ENCODE assay signal across 1 cellular context in the genomic region with DNA sequence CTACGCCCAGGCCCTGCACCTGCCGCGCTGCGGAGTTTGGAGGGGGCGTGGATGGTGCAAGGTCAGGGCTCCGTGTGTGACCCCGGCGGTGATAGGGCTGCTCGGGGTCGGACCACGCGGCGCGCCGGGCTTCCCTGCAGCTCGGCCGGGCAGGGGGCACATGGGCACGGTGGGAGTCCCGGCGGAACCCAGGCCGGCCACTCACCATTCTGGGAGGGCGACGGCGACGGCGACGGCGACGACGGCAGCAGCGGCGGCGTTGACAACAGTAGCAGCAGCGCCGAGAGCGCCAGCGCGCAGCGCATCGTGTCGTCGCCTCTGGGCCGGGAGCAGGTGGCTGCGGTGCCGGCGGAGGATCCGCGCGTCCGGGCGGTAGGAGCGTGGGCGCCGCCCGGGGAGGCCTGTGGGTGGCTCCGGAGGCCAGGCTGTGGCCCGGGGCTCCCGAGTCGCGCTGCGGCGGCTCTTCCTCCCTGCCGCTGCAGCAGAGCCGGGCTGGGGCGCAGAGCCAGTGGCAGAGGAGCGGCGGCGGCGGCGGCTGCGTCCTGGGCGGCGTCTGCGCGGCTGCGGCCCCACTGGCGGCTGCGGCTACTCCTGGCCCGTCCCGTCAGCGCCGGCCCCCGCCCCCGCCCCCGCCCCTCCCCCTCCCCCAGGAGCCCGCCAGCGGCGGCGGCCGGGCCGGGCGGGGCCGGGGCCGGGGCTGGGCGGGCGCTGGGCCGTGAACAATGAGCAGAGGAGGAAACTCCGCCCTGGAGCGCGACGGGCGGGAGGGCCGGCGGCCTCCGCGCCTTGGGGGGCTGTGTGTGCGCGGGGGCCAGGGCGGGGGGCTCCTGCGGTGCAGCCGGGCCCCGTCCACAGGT.
TF ChIP-seq lines count a peak whose summit lies in the region.

A gene (minus strand): TSS at position 574 of the 857 bp plus-strand sequence. CDS start 269 bp downstream, at position 305.

TF ChIP-seq in HepG2, 621 proteins besides CTCF, POLR2A, EP300 and RAD21 (continued from another document):
- TF ChIP-seq RBM39 (IDR thresholded peaks at IDR 0.05; ENCODE audit: low read depth, low read length, poor library complexity, severe bottlenecking) (peak; percentile 10), RFX5 (IDR thresholded peaks at IDR 0.05; ENCODE audit: low read depth, low read length) (no peak), PAX8 (CRISPR knock-in tag; IDR thresholded peaks at IDR 0.05; ENCODE audit: borderline replicate concordance) (no peak), KLF16 (CRISPR knock-in tag; IDR thresholded peaks at IDR 0.05) (no peak), CHCHD3 (CRISPR knock-in tag; IDR thresholded peaks at IDR 0.05) (no peak), KDM5B (CRISPR knock-in tag; IDR thresholded peaks at IDR 0.05; ENCODE audit: borderline replicate concordance) (peak; percentile 57; the same call in 1 of the 2 replicates), PHF21A (CRISPR knock-in tag; IDR thresholded peaks at IDR 0.05) (no peak), ZNF589 (CRISPR knock-in tag; conservative IDR thresholded peaks at IDR 0.05) (0 out of 2 replicates have a peak, but pooled peaks have one; percentile 46), ZNF101 (CRISPR knock-in tag; IDR thresholded peaks at IDR 0.05; ENCODE audit: borderline replicate concordance, low read depth) (no peak), TEAD3 (CRISPR knock-in tag; optimal IDR thresholded peaks at IDR 0.05; ENCODE audit: borderline replicate concordance) (no peak), ZNF354B (CRISPR knock-in tag; IDR thresholded peaks at IDR 0.05) (no peak), HOXA9 (CRISPR knock-in tag; IDR thresholded peaks at IDR 0.05; ENCODE audit: borderline replicate concordance) (no peak), MTA1 (CRISPR knock-in tag; IDR thresholded peaks at IDR 0.05; ENCODE audit: borderline replicate concordance) (0 out of 2 replicates have a peak, but pooled peaks have one; percentile 32), REL (CRISPR knock-in tag; conservative IDR thresholded peaks at IDR 0.05) (no peak), SRSF1 (optimal IDR thresholded peaks at IDR 0.05; ENCODE audit: low read depth, low read length) (no peak), EEA1 (CRISPR knock-in tag; IDR thresholded peaks at IDR 0.05; ENCODE audit: borderline replicate concordance) (peak; percentile 64; the same call in 1 of the 2 replicates), GABPB1 (CRISPR knock-in tag; IDR thresholded peaks at IDR 0.05) (peak; percentile 42; the same call in 1 of the 2 replicates), ZEB1 (IDR thresholded peaks at IDR 0.05; ENCODE audit: insufficient replicate concordance, low read depth) (no peak), FOXO1 (CRISPR knock-in tag; IDR thresholded peaks at IDR 0.05) (peak; percentile 15; the same call in 1 of the 2 replicates), PAWR (CRISPR knock-in tag; IDR thresholded peaks at IDR 0.05; ENCODE audit: borderline replicate concordance) (no peak), ZMYM3 (CRISPR knock-in tag; IDR thresholded peaks at IDR 0.05) (no peak), AGO1 (IDR thresholded peaks at IDR 0.05; ENCODE audit: low read depth, low read length, poor library complexity, severe bottlenecking) (no peak), ARNT2 (CRISPR knock-in tag; IDR thresholded peaks at IDR 0.05; ENCODE audit: low read depth) (0 out of 2 replicates have a peak, but pooled peaks have one; percentile 43), ZNF547 (CRISPR knock-in tag; IDR thresholded peaks at IDR 0.05) (0 out of 2 replicates have a peak, but pooled peaks have one; percentile 36), SRSF4 (IDR thresholded peaks at IDR 0.05; ENCODE audit: low read depth, low read length, poor library complexity, severe bottlenecking) (no peak), ZNF607 (CRISPR knock-in tag; IDR thresholded peaks at IDR 0.05; ENCODE audit: borderline replicate concordance) (peak; percentile 50; the same call in 1 of the 2 replicates), MED13 (CRISPR knock-in tag; IDR thresholded peaks at IDR 0.05) (no peak), ZNF709 (CRISPR knock-in tag; IDR thresholded peaks at IDR 0.05) (0 out of 2 replicates have a peak, but pooled peaks have one; percentile 33), EZH2 (conservative IDR thresholded peaks at IDR 0.05; ENCODE audit: low read depth, low read length) (peak; percentile 9; the same call in 1 of the 2 replicates), EHMT2 (IDR thresholded peaks at IDR 0.05; ENCODE audit: borderline replicate concordance, low read depth, low read length) (no peak), SP1 (IDR thresholded peaks at IDR 0.05) (no peak), SP1 (CRISPR knock-in tag; IDR thresholded peaks at IDR 0.05) (no peak), CBX2 (IDR thresholded peaks at IDR 0.05; ENCODE audit: low read depth, low read length) (no peak), CBX2 (CRISPR knock-in tag; IDR thresholded peaks at IDR 0.05; ENCODE audit: low read depth) (no peak)
- TF ChIP-seq, protein P1, sequence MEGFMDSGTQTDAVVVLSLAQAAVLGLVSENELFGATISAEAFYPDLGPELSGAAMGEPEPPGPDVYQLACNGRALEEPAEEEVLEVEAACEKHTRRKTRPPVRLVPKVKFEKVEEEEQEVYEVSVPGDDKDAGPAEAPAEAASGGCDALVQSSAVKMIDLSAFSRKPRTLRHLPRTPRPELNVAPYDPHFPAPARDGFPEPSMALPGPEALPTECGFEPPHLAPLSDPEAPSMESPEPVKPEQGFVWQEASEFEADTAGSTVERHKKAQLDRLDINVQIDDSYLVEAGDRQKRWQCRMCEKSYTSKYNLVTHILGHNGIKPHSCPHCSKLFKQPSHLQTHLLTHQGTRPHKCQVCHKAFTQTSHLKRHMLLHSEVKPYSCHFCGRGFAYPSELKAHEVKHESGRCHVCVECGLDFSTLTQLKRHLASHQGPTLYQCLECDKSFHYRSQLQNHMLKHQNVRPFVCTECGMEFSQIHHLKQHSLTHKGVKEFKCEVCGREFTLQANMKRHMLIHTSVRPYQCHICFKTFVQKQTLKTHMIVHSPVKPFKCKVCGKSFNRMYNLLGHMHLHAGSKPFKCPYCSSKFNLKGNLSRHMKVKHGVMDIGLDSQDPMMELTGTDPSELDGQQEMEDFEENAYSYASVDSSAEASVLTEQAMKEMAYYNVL (CRISPR knock-in tag; IDR thresholded peaks at IDR 0.05; ENCODE audit: borderline replicate concordance): no peak
- TF ChIP-seq, protein P2, sequence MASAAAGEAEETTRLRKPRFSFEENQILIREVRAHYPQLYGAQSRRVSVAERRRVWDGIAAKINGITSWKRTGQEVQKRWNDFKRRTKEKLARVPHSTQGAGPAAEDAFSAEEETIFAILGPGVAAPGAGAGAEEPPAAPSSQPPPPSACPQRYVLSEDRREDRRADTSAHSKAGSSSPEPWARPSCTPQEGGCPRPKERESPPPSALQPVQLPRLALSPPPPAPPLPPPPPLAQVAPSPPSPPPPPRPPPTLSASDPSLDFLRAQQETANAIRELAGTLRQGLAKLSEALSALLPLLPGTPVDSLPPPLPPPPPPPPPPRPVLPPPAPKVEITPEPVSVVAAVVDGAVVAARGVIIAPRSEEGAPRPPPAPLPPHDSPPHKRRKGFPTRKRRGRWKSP (CRISPR knock-in tag; IDR thresholded peaks at IDR 0.05): peak; percentile 89; the same call in 1 of the 2 replicates
- TF ChIP-seq, protein P3, sequence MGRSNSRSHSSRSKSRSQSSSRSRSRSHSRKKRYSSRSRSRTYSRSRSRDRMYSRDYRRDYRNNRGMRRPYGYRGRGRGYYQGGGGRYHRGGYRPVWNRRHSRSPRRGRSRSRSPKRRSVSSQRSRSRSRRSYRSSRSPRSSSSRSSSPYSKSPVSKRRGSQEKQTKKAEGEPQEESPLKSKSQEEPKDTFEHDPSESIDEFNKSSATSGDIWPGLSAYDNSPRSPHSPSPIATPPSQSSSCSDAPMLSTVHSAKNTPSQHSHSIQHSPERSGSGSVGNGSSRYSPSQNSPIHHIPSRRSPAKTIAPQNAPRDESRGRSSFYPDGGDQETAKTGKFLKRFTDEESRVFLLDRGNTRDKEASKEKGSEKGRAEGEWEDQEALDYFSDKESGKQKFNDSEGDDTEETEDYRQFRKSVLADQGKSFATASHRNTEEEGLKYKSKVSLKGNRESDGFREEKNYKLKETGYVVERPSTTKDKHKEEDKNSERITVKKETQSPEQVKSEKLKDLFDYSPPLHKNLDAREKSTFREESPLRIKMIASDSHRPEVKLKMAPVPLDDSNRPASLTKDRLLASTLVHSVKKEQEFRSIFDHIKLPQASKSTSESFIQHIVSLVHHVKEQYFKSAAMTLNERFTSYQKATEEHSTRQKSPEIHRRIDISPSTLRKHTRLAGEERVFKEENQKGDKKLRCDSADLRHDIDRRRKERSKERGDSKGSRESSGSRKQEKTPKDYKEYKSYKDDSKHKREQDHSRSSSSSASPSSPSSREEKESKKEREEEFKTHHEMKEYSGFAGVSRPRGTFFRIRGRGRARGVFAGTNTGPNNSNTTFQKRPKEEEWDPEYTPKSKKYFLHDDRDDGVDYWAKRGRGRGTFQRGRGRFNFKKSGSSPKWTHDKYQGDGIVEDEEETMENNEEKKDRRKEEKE (IDR thresholded peaks at IDR 0.05): no peak
- TF ChIP-seq, protein P4, sequence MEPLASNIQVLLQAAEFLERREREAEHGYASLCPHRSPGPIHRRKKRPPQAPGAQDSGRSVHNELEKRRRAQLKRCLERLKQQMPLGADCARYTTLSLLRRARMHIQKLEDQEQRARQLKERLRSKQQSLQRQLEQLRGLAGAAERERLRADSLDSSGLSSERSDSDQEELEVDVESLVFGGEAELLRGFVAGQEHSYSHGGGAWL (CRISPR knock-in tag; IDR thresholded peaks at IDR 0.05): peak; percentile 32; the same call in 1 of the 2 replicates
- TF ChIP-seq, protein P5, sequence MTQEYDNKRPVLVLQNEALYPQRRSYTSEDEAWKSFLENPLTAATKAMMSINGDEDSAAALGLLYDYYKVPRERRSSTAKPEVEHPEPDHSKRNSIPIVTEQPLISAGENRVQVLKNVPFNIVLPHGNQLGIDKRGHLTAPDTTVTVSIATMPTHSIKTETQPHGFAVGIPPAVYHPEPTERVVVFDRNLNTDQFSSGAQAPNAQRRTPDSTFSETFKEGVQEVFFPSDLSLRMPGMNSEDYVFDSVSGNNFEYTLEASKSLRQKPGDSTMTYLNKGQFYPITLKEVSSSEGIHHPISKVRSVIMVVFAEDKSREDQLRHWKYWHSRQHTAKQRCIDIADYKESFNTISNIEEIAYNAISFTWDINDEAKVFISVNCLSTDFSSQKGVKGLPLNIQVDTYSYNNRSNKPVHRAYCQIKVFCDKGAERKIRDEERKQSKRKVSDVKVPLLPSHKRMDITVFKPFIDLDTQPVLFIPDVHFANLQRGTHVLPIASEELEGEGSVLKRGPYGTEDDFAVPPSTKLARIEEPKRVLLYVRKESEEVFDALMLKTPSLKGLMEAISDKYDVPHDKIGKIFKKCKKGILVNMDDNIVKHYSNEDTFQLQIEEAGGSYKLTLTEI (CRISPR knock-in tag; conservative IDR thresholded peaks at IDR 0.05): no peak
- TF ChIP-seq, protein P6, sequence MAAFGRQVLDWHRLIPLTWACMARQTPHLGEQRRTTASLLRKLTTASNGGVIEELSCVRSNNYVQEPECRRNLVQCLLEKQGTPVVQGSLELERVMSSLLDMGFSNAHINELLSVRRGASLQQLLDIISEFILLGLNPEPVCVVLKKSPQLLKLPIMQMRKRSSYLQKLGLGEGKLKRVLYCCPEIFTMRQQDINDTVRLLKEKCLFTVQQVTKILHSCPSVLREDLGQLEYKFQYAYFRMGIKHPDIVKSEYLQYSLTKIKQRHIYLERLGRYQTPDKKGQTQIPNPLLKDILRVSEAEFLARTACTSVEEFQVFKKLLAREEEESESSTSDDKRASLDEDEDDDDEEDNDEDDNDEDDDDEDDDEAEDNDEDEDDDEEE (CRISPR knock-in tag; IDR thresholded peaks at IDR 0.05): no peak
- TF ChIP-seq, protein P7, sequence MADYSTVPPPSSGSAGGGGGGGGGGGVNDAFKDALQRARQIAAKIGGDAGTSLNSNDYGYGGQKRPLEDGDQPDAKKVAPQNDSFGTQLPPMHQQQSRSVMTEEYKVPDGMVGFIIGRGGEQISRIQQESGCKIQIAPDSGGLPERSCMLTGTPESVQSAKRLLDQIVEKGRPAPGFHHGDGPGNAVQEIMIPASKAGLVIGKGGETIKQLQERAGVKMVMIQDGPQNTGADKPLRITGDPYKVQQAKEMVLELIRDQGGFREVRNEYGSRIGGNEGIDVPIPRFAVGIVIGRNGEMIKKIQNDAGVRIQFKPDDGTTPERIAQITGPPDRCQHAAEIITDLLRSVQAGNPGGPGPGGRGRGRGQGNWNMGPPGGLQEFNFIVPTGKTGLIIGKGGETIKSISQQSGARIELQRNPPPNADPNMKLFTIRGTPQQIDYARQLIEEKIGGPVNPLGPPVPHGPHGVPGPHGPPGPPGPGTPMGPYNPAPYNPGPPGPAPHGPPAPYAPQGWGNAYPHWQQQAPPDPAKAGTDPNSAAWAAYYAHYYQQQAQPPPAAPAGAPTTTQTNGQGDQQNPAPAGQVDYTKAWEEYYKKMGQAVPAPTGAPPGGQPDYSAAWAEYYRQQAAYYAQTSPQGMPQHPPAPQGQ (CRISPR knock-in tag; IDR thresholded peaks at IDR 0.05; ENCODE audit: borderline replicate concordance): no peak
- TF ChIP-seq, protein P8, sequence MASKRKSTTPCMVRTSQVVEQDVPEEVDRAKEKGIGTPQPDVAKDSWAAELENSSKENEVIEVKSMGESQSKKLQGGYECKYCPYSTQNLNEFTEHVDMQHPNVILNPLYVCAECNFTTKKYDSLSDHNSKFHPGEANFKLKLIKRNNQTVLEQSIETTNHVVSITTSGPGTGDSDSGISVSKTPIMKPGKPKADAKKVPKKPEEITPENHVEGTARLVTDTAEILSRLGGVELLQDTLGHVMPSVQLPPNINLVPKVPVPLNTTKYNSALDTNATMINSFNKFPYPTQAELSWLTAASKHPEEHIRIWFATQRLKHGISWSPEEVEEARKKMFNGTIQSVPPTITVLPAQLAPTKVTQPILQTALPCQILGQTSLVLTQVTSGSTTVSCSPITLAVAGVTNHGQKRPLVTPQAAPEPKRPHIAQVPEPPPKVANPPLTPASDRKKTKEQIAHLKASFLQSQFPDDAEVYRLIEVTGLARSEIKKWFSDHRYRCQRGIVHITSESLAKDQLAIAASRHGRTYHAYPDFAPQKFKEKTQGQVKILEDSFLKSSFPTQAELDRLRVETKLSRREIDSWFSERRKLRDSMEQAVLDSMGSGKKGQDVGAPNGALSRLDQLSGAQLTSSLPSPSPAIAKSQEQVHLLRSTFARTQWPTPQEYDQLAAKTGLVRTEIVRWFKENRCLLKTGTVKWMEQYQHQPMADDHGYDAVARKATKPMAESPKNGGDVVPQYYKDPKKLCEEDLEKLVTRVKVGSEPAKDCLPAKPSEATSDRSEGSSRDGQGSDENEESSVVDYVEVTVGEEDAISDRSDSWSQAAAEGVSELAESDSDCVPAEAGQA (IDR thresholded peaks at IDR 0.05; ENCODE audit: low read depth): no peak
- TF ChIP-seq, protein P8 (CRISPR knock-in tag; IDR thresholded peaks at IDR 0.05; ENCODE audit: borderline replicate concordance): no peak
